1 cellular context compared by ENCODE assay signal in genomic region chr2:157500334-157500733, GRCh38.
TF ChIP-seq lines count a peak whose summit lies in the region.

No MANE protein-coding gene starts in this region.

TF ChIP-seq in WTC11, 78 proteins besides CTCF, POLR2A, EP300 and RAD21 (continued from another document):
- TF ChIP-seq, protein P1, sequence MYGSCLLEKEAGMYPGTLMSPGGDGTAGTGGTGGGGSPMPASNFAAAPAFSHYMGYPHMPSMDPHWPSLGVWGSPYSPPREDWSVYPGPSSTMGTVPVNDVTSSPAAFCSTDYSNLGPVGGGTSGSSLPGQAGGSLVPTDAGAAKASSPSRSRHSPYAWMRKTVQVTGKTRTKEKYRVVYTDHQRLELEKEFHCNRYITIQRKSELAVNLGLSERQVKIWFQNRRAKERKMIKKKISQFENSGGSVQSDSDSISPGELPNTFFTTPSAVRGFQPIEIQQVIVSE (CRISPR knock-in tag; IDR thresholded peaks at IDR 0.05; ENCODE audit: borderline replicate concordance), result no peak
- no peak for TF ChIP-seq ETV6 (CRISPR knock-in tag; IDR thresholded peaks at IDR 0.05)
- no peak for TF ChIP-seq SP1 (CRISPR knock-in tag; conservative IDR thresholded peaks at IDR 0.05)
- no peak for TF ChIP-seq ATF3 (CRISPR knock-in tag; conservative IDR thresholded peaks at IDR 0.05)
- TF ChIP-seq, protein P2, sequence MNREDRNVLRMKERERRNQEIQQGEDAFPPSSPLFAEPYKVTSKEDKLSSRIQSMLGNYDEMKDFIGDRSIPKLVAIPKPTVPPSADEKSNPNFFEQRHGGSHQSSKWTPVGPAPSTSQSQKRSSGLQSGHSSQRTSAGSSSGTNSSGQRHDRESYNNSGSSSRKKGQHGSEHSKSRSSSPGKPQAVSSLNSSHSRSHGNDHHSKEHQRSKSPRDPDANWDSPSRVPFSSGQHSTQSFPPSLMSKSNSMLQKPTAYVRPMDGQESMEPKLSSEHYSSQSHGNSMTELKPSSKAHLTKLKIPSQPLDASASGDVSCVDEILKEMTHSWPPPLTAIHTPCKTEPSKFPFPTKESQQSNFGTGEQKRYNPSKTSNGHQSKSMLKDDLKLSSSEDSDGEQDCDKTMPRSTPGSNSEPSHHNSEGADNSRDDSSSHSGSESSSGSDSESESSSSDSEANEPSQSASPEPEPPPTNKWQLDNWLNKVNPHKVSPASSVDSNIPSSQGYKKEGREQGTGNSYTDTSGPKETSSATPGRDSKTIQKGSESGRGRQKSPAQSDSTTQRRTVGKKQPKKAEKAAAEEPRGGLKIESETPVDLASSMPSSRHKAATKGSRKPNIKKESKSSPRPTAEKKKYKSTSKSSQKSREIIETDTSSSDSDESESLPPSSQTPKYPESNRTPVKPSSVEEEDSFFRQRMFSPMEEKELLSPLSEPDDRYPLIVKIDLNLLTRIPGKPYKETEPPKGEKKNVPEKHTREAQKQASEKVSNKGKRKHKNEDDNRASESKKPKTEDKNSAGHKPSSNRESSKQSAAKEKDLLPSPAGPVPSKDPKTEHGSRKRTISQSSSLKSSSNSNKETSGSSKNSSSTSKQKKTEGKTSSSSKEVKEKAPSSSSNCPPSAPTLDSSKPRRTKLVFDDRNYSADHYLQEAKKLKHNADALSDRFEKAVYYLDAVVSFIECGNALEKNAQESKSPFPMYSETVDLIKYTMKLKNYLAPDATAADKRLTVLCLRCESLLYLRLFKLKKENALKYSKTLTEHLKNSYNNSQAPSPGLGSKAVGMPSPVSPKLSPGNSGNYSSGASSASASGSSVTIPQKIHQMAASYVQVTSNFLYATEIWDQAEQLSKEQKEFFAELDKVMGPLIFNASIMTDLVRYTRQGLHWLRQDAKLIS (CRISPR knock-in tag; IDR thresholded peaks at IDR 0.05; ENCODE audit: borderline replicate concordance), result no peak
- no peak for TF ChIP-seq NFE2L1 (CRISPR knock-in tag; IDR thresholded peaks at IDR 0.05)
- no peak for TF ChIP-seq ZNF425 (CRISPR knock-in tag; conservative IDR thresholded peaks at IDR 0.05)
- TF ChIP-seq TCF7 (CRISPR knock-in tag; IDR thresholded peaks at IDR 0.05; ENCODE audit: low read depth), result no peak
- no peak for TF ChIP-seq ZSCAN18 (CRISPR knock-in tag; IDR thresholded peaks at IDR 0.05)
- TF ChIP-seq TEAD1 (CRISPR knock-in tag; IDR thresholded peaks at IDR 0.05), result no peak
